Comparison of ENCODE assay signal across 14 cellular contexts in genomic region chr2:206211657-206212255, GRCh38. TPM values are rescaled to one million over a fixed set of nuclear protein-coding genes. Genes with fewer than 3 reads are reported as not detected.
DNase-seq lines count a peak whose midpoint lies in the region; ATAC-seq and TF ChIP-seq lines count a peak whose summit lies in the region.
"Had no signal": no experiment of that assay in that cellular context is flagged by ENCODE, and none has a peak within 500 bp of the region (broad histone marks: within the 10 kb centered on the region; RNA-seq: fewer than 3 reads in every experiment).

No MANE protein-coding gene starts in this region.

- H3K4me3 Mint-ChIP-seq in HFFc6 (peak overlapping the region; percentile 89), WTC11 (0 out of 2 replicates have a peak overlapping the region, but pooled peaks have one; percentile 1)
- H3K4me3 Mint-ChIP-seq: activated naive CD8-positive, alpha-beta T cell treated with anti-CD3 and anti-CD28 coated beads, Interleukin-2, amount 10 ng/mL, durations not matched to agents 7 days and 5 days; stimulated activated effector memory CD8-positive, alpha-beta T cell treated with anti-CD3 and anti-CD28 coated beads, Interleukin-12 subunit alpha, Interleukin-12 subunit beta, amount 100 ng/mL, for 72 hours had no signal

- no peaks in the 10 kb centered on the region; the same call in 1 of the 2 replicates for H3K36me3 Mint-ChIP-seq in HFFc6 (ENCODE audit: low read depth)
- H3K36me3 Mint-ChIP-seq in WTC11: no peaks in the 10 kb centered on the region
- H3K36me3 Mint-ChIP-seq: activated naive CD8-positive, alpha-beta T cell treated with anti-CD3 and anti-CD28 coated beads, Interleukin-2, amount 10 ng/mL, durations not matched to agents 7 days and 5 days; stimulated activated effector memory CD8-positive, alpha-beta T cell treated with anti-CD3 and anti-CD28 coated beads, Interleukin-12 subunit alpha, Interleukin-12 subunit beta, amount 100 ng/mL, for 72 hours had no signal

- H3K4me1 Mint-ChIP-seq in HFFc6 (ENCODE audit: low read depth): peaks cover 30% of the 10 kb centered on the region
- peaks cover 39% of the 10 kb centered on the region for H3K4me1 Mint-ChIP-seq in WTC11
- H3K4me1 Mint-ChIP-seq: activated naive CD8-positive, alpha-beta T cell treated with anti-CD3 and anti-CD28 coated beads, Interleukin-2, amount 10 ng/mL, durations not matched to agents 7 days and 5 days; stimulated activated effector memory CD8-positive, alpha-beta T cell treated with anti-CD3 and anti-CD28 coated beads, Interleukin-12 subunit alpha, Interleukin-12 subunit beta, amount 100 ng/mL, for 72 hours had no signal

- POLR2A ChIA-PET in WTC11 (lab: Charles Lee): no interaction called here

- H3K27ac Mint-ChIP-seq in HFFc6 (peak overlapping the region; percentile 73), WTC11 (peak overlapping the region; percentile 36)
- H3K27ac Mint-ChIP-seq: activated naive CD8-positive, alpha-beta T cell treated with anti-CD3 and anti-CD28 coated beads, Interleukin-2, amount 10 ng/mL, durations not matched to agents 7 days and 5 days; stimulated activated effector memory CD8-positive, alpha-beta T cell treated with anti-CD3 and anti-CD28 coated beads, Interleukin-12 subunit alpha, Interleukin-12 subunit beta, amount 100 ng/mL, for 72 hours had no signal

- TF ChIP-seq CTCF in HFFc6 (IDR thresholded peaks at IDR 0.05): no peak
- no peak for TF ChIP-seq CTCF in WTC11 (IDR thresholded peaks at IDR 0.05)

- DNase-seq in HFFc6: peak; percentile 72
- no peak for DNase-seq in WTC11 (ENCODE audit: low spot score)
- peak; percentile 69 for DNase-seq in fibroblast of the conjunctiva (ENCODE audit: low read depth)
- no peak for DNase-seq in NCI-H187 treated with DMSO at 0.1 percent for 48 hours (lab: John Stamatoyannopoulos, UW)
- no peak for DNase-seq in activated T-cell treated with anti-CD3 and anti-CD28 coated beads, Interleukin-2, amount 50 U/mL, for 1 hour
- DNase-seq: activated CD4-positive, alpha-beta T cell treated with anti-CD3 and anti-CD28 coated beads, Interleukin-2, amount 50 U/mL, for 48 hours; activated naive CD8-positive, alpha-beta T cell treated with anti-CD3 and anti-CD28 coated beads, Interleukin-2, amount 10 ng/mL, durations not matched to agents 7 days and 5 days; kidney; NCI-H1436 treated with DMSO at 0.1 percent for 48 hours; T-helper 2 cell had no signal

- H3K27me3 Mint-ChIP-seq in HFFc6 (ENCODE audit: insufficient read depth): peaks cover 3% of the 10 kb centered on the region; the same call in 1 of the 2 replicates
- H3K27me3 Mint-ChIP-seq in WTC11 (ENCODE audit: low read depth): no peaks in the 10 kb centered on the region

- CTCF ChIA-PET in WTC11 (lab: Charles Lee): interaction anchor here (0.6 to 1.1 kb wide), 4 partner anchors 10 to 995 kb away, joined by 3 to 4 read pairs (median 3); no protein-coding TSS in a partner anchor

- H3K9me3 Mint-ChIP-seq in HFFc6: no peaks in the 10 kb centered on the region
- no peaks in the 10 kb centered on the region for H3K9me3 Mint-ChIP-seq in WTC11
- H3K9me3 Mint-ChIP-seq: neural crest cell; stimulated activated effector memory CD8-positive, alpha-beta T cell treated with anti-CD3 and anti-CD28 coated beads, Interleukin-12 subunit alpha, Interleukin-12 subunit beta, amount 100 ng/mL, for 72 hours had no signal

- ATAC-seq in WTC11 (no peak), GM19351 (IDR thresholded peaks at IDR 0.05; ENCODE audit: unreplicated experiment) (no peak), HG03354 (IDR thresholded peaks at IDR 0.05; ENCODE audit: poor library complexity, severe bottlenecking, unreplicated experiment) (no peak)
- ATAC-seq: stimulated activated effector memory CD8-positive, alpha-beta T cell treated with anti-CD3 and anti-CD28 coated beads, Interleukin-12 subunit alpha, Interleukin-12 subunit beta, amount 100 ng/mL, for 72 hours had no signal

TF ChIP-seq in WTC11, 78 proteins besides CTCF, POLR2A, EP300 and RAD21:
- TF ChIP-seq AFF4 (CRISPR knock-in tag; IDR thresholded peaks at IDR 0.05; ENCODE audit: borderline replicate concordance) (no peak), ZNF532 (CRISPR knock-in tag; IDR thresholded peaks at IDR 0.05; ENCODE audit: borderline replicate concordance) (no peak), ZNF281 (CRISPR knock-in tag; IDR thresholded peaks at IDR 0.05) (no peak)

RNA-seq across cellular contexts. Expression of gene EEF1B2, which starts 52.1 kb away (rescaled TPM):
- total RNA-seq in HFFc6 (2021; fragmentation: NEBNext Ultra II Directional; extraction: Animal tissue kit (Norgen Biotek cat#: 25700)): 100 to 1,000 TPM; 588 to 647 (median 609) TPM
- 596 to 611 TPM (median 603 TPM) in 3 replicates for total RNA-seq in WTC11 (2021)

RNA-seq across cellular contexts. Expression of gene NDUFS1, which starts 52.5 kb away (rescaled TPM):
- 10 to 100 TPM; 83.5 to 89.0 (median 84.6) TPM for total RNA-seq in HFFc6 (2021; fragmentation: NEBNext Ultra II Directional; extraction: Animal tissue kit (Norgen Biotek cat#: 25700))
- total RNA-seq in WTC11 (2021): 95.6 to 106 TPM (median 98.9 TPM) in 3 replicates

Comparison
In these comparisons a context has a peak if more than half of its experiments do, and no peak if none do; other contexts are left out.
1. DNase-seq: peak in HFFc6 (single experiment) and fibroblast of the conjunctiva (single experiment); none in WTC11 (single experiment), NCI-H187 treated with DMSO at 0.1 percent for 48 hours (single experiment) and activated T-cell treated with anti-CD3 and anti-CD28 coated beads, Interleukin-2, amount 50 U/mL, for 1 hour (single experiment).